35 cellular contexts compared by ENCODE assay signal in genomic region chr18:8970843-8971242, GRCh38.
"Had no signal": no experiment of that assay in that cellular context is flagged by ENCODE, and none has a peak within 500 bp of the region (broad histone marks: within the 10 kb centered on the region; RNA-seq: fewer than 3 reads in every experiment).

No MANE protein-coding gene starts in this region.

- H3K27ac ChIP-seq: adrenal gland, body of pancreas, colonic mucosa, dorsolateral prefrontal cortex, gastrocnemius medialis, parathyroid adenoma, psoas muscle, right atrium auricular region, spleen, thoracic aorta, upper lobe of left lung, vagina, WERI-Rb-1 had no signal

- H3K27ac Mint-ChIP-seq: activated naive CD8-positive, alpha-beta T cell; immature natural killer cell; mesothelial cell of epicardium; naive thymus-derived CD4-positive, alpha-beta T cell; T-helper 17 cell had no signal

- H2AFZ ChIP-seq: parathyroid adenoma had no signal

- DNase-seq: activated CD4-positive, alpha-beta T cell treated with anti-CD3 and anti-CD28 coated beads for 48 hours; activated CD4-positive, alpha-beta T cell treated with anti-CD3 and anti-CD28 coated beads, Interleukin-2, amount 50 U/mL, for 48 hours; activated CD8-positive, alpha-beta memory T cell treated with anti-CD3 and anti-CD28 coated beads for 24 hours; activated effector memory CD4-positive, alpha-beta T cell treated with Interleukin-2 at 50 U/mL for 16 hours; activated naive CD4-positive, alpha-beta T cell treated with Interleukin-2 at 50 U/mL for 16 hours; adrenal gland; aorta; body of pancreas; cerebellar nuclear complex; colonic mucosa; dorsolateral prefrontal cortex; effector memory CD4-positive, alpha-beta T cell; erythroblast; gastrocnemius medialis; hippocampal formation; immature natural killer cell; kidney; left colon; mammary epithelial cell; naive thymus-derived CD4-positive, alpha-beta T cell; occipital lobe; psoas muscle; spleen; stimulated activated naive CD8-positive, alpha-beta T cell treated with anti-CD3 and anti-CD28 coated beads, Interleukin-15, Interleukin-2, amounts not matched to agents 100 U/mL and 50 U/mL, for 24 hours; T-helper 17 cell; T1000; upper lobe of left lung; WERI-Rb-1 had no signal

- H3K4me3 ChIP-seq: adrenal gland, body of pancreas, colonic mucosa, dorsolateral prefrontal cortex, gastrocnemius medialis, psoas muscle, right atrium auricular region, spleen, thoracic aorta, upper lobe of left lung, vagina had no signal

- H3K27me3 Mint-ChIP-seq: activated naive CD8-positive, alpha-beta T cell had no signal

- FAIRE-seq: kidney had no signal

- H3K36me3 Mint-ChIP-seq: activated naive CD8-positive, alpha-beta T cell; immature natural killer cell had no signal

- ATAC-seq: activated CD4-positive, CD25-positive, alpha-beta regulatory T cell treated with anti-CD3 and anti-CD28 coated beads, Interleukin-2, amount 50 U/mL, for 24 hours; body of pancreas; gastrocnemius medialis; left colon; naive thymus-derived CD4-positive, alpha-beta T cell; psoas muscle; stimulated activated naive CD8-positive, alpha-beta T cell treated with anti-CD3 and anti-CD28 coated beads, Interleukin-15, Interleukin-2, amounts not matched to agents 100 U/mL and 50 U/mL, for 24 hours; T-helper 17 cell had no signal

- H3K79me2 ChIP-seq: parathyroid adenoma had no signal

- H3K4me1 Mint-ChIP-seq: immature natural killer cell; mesothelial cell of epicardium; naive thymus-derived CD4-positive, alpha-beta T cell; T-helper 17 cell had no signal

- H3K9me3 ChIP-seq: adrenal gland, body of pancreas, colonic mucosa, gastrocnemius medialis, psoas muscle, thoracic aorta, upper lobe of left lung, vagina had no signal

- H3K4me3 Mint-ChIP-seq: activated naive CD8-positive, alpha-beta T cell; immature natural killer cell; mesothelial cell of epicardium; naive thymus-derived CD4-positive, alpha-beta T cell; T-helper 17 cell had no signal

- H3K36me3 ChIP-seq: adrenal gland, colonic mucosa, gastrocnemius medialis, right atrium auricular region, spleen, thoracic aorta, upper lobe of left lung, vagina, WERI-Rb-1 had no signal

- H3K4me1 ChIP-seq: adrenal gland, body of pancreas, colonic mucosa, gastrocnemius medialis, parathyroid adenoma, psoas muscle, right atrium auricular region, spleen, upper lobe of left lung, vagina had no signal

- H3K9ac ChIP-seq: parathyroid adenoma had no signal

- H3K27me3 ChIP-seq: adrenal gland, body of pancreas, colonic mucosa, dorsolateral prefrontal cortex, right atrium auricular region, spleen, upper lobe of left lung, vagina had no signal

- H3K9me3 Mint-ChIP-seq: immature natural killer cell had no signal
